15 cellular contexts compared by ENCODE assay signal in the genomic region with DNA sequence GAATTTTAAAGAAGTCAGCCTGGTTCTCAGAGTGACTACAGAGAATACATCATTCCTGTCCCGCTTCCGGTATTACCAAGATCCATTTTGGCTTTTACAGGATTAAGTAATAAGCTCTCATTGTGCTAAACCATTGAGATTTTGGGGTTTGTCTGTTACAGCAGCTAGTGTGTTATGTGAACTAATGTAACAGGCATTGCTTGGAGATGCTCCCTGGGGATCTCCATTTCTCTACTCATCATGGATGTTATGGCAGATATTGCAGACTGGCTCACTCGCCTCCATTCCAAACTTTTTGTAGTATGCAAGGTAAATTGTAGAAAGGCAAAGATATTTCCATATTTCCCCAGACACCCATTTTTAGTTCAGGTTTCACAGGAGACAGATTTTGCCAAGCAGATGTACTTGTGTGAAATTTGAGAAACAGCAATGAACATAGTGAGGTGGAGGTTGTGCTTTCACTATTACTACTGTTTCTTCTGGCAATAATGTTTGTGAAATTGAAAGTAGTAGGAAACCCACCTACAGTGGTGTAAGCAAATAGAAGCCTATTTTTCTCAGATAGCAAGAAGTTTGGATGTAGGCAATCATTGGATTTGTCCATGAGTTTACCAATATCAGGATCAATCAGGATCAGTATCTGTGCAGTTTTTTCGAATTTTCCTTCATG.
DNase-seq lines count a peak whose midpoint lies in the region; ATAC-seq, FAIRE-seq and TF ChIP-seq lines count a peak whose summit lies in the region.
"Had no signal": no experiment of that assay in that cellular context is flagged by ENCODE, and none has a peak within 500 bp of the region (broad histone marks: within the 10 kb centered on the region; RNA-seq: fewer than 3 reads in every experiment).

No MANE protein-coding gene starts in this region.

- DNase-seq in GM12864 (ENCODE audit: low read depth) (peak; percentile 4), H54 (ENCODE audit: insufficient read length, low spot score) (no peak), H7 (no peak), amygdala (lab: John Stamatoyannopoulos, UW) (no peak), SKM-1 treated with dmso at 0.1 percent for 144 hours (lab: John Stamatoyannopoulos, UW; ENCODE audit: unreplicated experiment) (no peak), mesothelial cell of epicardium (ENCODE audit: low spot score in 2 of 2, unreplicated experiment in 2 of 2) (no peak)
- DNase-seq: activated CD4-positive, CD25-positive, alpha-beta regulatory T cell treated with anti-CD3 and anti-CD28 coated beads, Interleukin-2, amount 50 U/mL, for 72 hours; activated T-cell treated with anti-CD3 and anti-CD28 coated beads, Interleukin-2, amount 50 U/mL, for 72 hours; heart left ventricle; kidney glomerular epithelial cell; NCI-H1105; PC-9 had no signal

- FAIRE-seq in H54 (lab: Jason Lieb, UNC), result peak; percentile 20

- no peaks in the 10 kb centered on the region for H3K27me3 ChIP-seq in H7 (ENCODE audit: control insufficient read depth, insufficient read depth, low read length)
- H3K27me3 ChIP-seq: heart left ventricle had no signal

- no peak overlapping the region for H3K4me3 Mint-ChIP-seq in mesothelial cell of epicardium
- H3K4me3 Mint-ChIP-seq: activated T-cell treated with anti-CD3 and anti-CD28 coated beads, Interleukin-2, amount 50 U/mL, for 72 hours; type B pancreatic cell had no signal

- H3K4me1 Mint-ChIP-seq in mesothelial cell of epicardium, result no peaks in the 10 kb centered on the region

- H3K4me3 ChIP-seq in GM12864 (ENCODE audit: low read depth, low read length), result no peak overlapping the region
- H3K4me3 ChIP-seq in H7 (ENCODE audit: insufficient read depth, low read depth, low read length), result no peak overlapping the region
- H3K4me3 ChIP-seq: heart left ventricle, PC-9 had no signal

- H3K9me3 Mint-ChIP-seq in mesothelial cell of epicardium, result peaks cover 25% of the 10 kb centered on the region
- H3K9me3 Mint-ChIP-seq: type B pancreatic cell had no signal

- no peaks in the 10 kb centered on the region for H3K36me3 ChIP-seq in H7 (replicated peaks; ENCODE audit: control insufficient read depth, insufficient read depth, low read length)
- H3K36me3 ChIP-seq: heart left ventricle had no signal

- H3K27ac Mint-ChIP-seq in mesothelial cell of epicardium, result no peak overlapping the region
- H3K27ac Mint-ChIP-seq: activated T-cell treated with anti-CD3 and anti-CD28 coated beads, Interleukin-2, amount 50 U/mL, for 72 hours; type B pancreatic cell had no signal

- H3K36me3 Mint-ChIP-seq in mesothelial cell of epicardium, result no peaks in the 10 kb centered on the region
- H3K36me3 Mint-ChIP-seq: type B pancreatic cell had no signal

- no peak for TF ChIP-seq POLR2A in H54 (IDR thresholded peaks at IDR 0.05; ENCODE audit: low read depth, low read length)

- TF ChIP-seq CTCF in GM12864 (IDR thresholded peaks at IDR 0.05; ENCODE audit: low read depth, low read length, missing control alignments), result no peak
- TF ChIP-seq CTCF in mesothelial cell of epicardium (IDR thresholded peaks at IDR 0.05; ENCODE audit: unreplicated experiment), result no peak

- peak; percentile 74 for ATAC-seq in GM19035 (IDR thresholded peaks at IDR 0.05; ENCODE audit: unreplicated experiment)
- peak; percentile 75 for ATAC-seq in HG03432 (IDR thresholded peaks at IDR 0.05; ENCODE audit: unreplicated experiment)
- ATAC-seq: heart left ventricle had no signal

- H3K27me3 Mint-ChIP-seq in mesothelial cell of epicardium (ENCODE audit: low read depth), result peaks cover 1% of the 10 kb centered on the region
- H3K27me3 Mint-ChIP-seq: type B pancreatic cell had no signal
